In genomic region chr2:217988014-217988839, GRCh38 we compare ENCODE assay signal across 8 cellular contexts. TPM values are rescaled to one million over a fixed set of nuclear protein-coding genes. Genes with fewer than 3 reads are reported as not detected.
DNase-seq lines count a peak whose midpoint lies in the region; ATAC-seq and TF ChIP-seq lines count a peak whose summit lies in the region.

No MANE protein-coding gene starts in this region.

- H2AFZ ChIP-seq in PC-9: no peak overlapping the region
- no peak overlapping the region for H2AFZ ChIP-seq in neural progenitor cell (replicated peaks)

- ATAC-seq in gastroesophageal sphincter (peak; percentile 85), HG02571 (IDR thresholded peaks at IDR 0.05; ENCODE audit: unreplicated experiment) (no peak)

- peaks cover 11% of the 10 kb centered on the region for H3K4me1 Mint-ChIP-seq in neural progenitor cell

- H3K9ac ChIP-seq in neural progenitor cell: no peak overlapping the region

- H4K20me1 ChIP-seq in PC-9 (ENCODE audit: insufficient read depth) (no peaks in the 10 kb centered on the region), neural progenitor cell (ENCODE audit: low read depth) (no peaks in the 10 kb centered on the region)

- intact Hi-C loops in PC-9 (cut with micrococcal nuclease; ENCODE audit: unreplicated experiment): loop anchor here (1.0 kb wide), 5 partner anchors 44 to 203 kb away; no protein-coding TSS in a partner anchor

- H3K9me3 ChIP-seq in PC-9 (ENCODE audit: insufficient read depth, low read depth) (no peaks in the 10 kb centered on the region), gastroesophageal sphincter (no peaks in the 10 kb centered on the region), neural progenitor cell (ENCODE audit: low read depth) (no peaks in the 10 kb centered on the region)

- no peak for TF ChIP-seq EP300 in gastroesophageal sphincter (IDR thresholded peaks at IDR 0.05)

- no peaks in the 10 kb centered on the region for H3K27me3 ChIP-seq in HL-60 (ENCODE audit: insufficient read depth, poor library complexity, severe bottlenecking)
- no peaks in the 10 kb centered on the region for H3K27me3 ChIP-seq in PC-9 (ENCODE audit: insufficient read depth, low read depth)
- no peaks in the 10 kb centered on the region for H3K27me3 ChIP-seq in gastroesophageal sphincter
- H3K27me3 ChIP-seq in neural progenitor cell: peaks cover 13% of the 10 kb centered on the region

- TF ChIP-seq CTCF in HL-60 (IDR thresholded peaks at IDR 0.05; ENCODE audit: insufficient read depth, low read length): peak; percentile 80
- peak; percentile 86 for TF ChIP-seq CTCF in PC-9 (conservative IDR thresholded peaks at IDR 0.05)
- TF ChIP-seq CTCF in gastroesophageal sphincter (IDR thresholded peaks at IDR 0.05): peak; percentile 83 to 95 (median 94)
- TF ChIP-seq CTCF in neural progenitor cell (IDR thresholded peaks at IDR 0.05): peak; percentile 86

- H3K36me3 ChIP-seq in PC-9 (ENCODE audit: low read depth): no peaks in the 10 kb centered on the region
- no peaks in the 10 kb centered on the region for H3K36me3 ChIP-seq in gastroesophageal sphincter
- H3K36me3 ChIP-seq in neural progenitor cell: no peaks in the 10 kb centered on the region

- H3K27ac Mint-ChIP-seq in neural progenitor cell: no peak overlapping the region

- H3K4me3 ChIP-seq in HL-60 (replicated peaks; ENCODE audit: insufficient read depth, low read length) (no peak overlapping the region), PC-9 (no peak overlapping the region; the same call in 1 of the 2 replicates), gastroesophageal sphincter (peak overlapping the region in 1 of 2 donors; percentile 21), neural progenitor cell (no peak overlapping the region)

- no peaks in the 10 kb centered on the region for H3K9me3 Mint-ChIP-seq in neural progenitor cell

- DNase-seq in G401 (ENCODE audit: low spot score) (peak; percentile 42), HL-60 (ENCODE audit: low read depth in 1 of 2, low spot score in 1 of 2) (peak; percentile 38 to 68), PC-9 (peak; percentile 90 to 93), neural progenitor cell (ENCODE audit: low spot score) (peak; percentile 86), superior temporal gyrus (ENCODE audit: extremely low spot score) (peak; percentile 92)
- DNase-seq in activated T-helper 9 cell treated with anti-CD3 and anti-CD28 coated beads, Interleukin-2, amount 50 U/mL, for 16 hours (ENCODE audit: low read depth): peak; percentile 21

- H3K4me2 ChIP-seq in PC-9 (peak overlapping the region; percentile 67), neural progenitor cell (no peak overlapping the region)

- 3% methylated on average over 10 of the region's 13 CpGs; no CpG with 5 or more reads in 1 of the 2 donors for WGBS in gastroesophageal sphincter (ENCODE audit: low coverage in 1 of 2), 2 donors

- H3F3A ChIP-seq in PC-9 (ENCODE audit: insufficient read depth, low read depth) (peaks cover 11% of the 10 kb centered on the region; the same call in 1 of the 2 replicates), neural progenitor cell (ENCODE audit: low read depth) (no peaks in the 10 kb centered on the region)

- no peaks in the 10 kb centered on the region for H3K27me3 Mint-ChIP-seq in neural progenitor cell (ENCODE audit: insufficient read depth, low read depth)

- peaks cover 18% of the 10 kb centered on the region for H3K4me1 ChIP-seq in PC-9 (replicated peaks; ENCODE audit: insufficient read depth)
- H3K4me1 ChIP-seq in gastroesophageal sphincter: peaks cover 0 to 35% (median 19%) of the 10 kb centered on the region in 3 donors
- H3K4me1 ChIP-seq in neural progenitor cell: no peaks in the 10 kb centered on the region

- H3K4me3 Mint-ChIP-seq in neural progenitor cell: no peak overlapping the region

- H3K9me2 ChIP-seq in PC-9 (ENCODE audit: insufficient read depth): no peaks in the 10 kb centered on the region

- H3K36me3 Mint-ChIP-seq in neural progenitor cell: no peaks in the 10 kb centered on the region

- H3K79me2 ChIP-seq in PC-9 (ENCODE audit: low read depth): no peaks in the 10 kb centered on the region
- H3K79me2 ChIP-seq in neural progenitor cell (ENCODE audit: low read depth): no peaks in the 10 kb centered on the region

- in situ Hi-C loops in G401 (cut with HindIII; ENCODE audit: low sequenced_read_pairs): loop anchor here (10.0 kb wide), 1 partner anchor 203 kb away; no protein-coding TSS in a partner anchor

- POLR2A ChIA-PET in PC-9 (lab: Charles Lee; ENCODE audit: unreplicated experiment): no interaction called here

- no TSS peak for BruUV-seq in PC-9 (replicated peaks; lab: Mats Ljungman, UMichigan)

- no peak overlapping the region for H3K27ac ChIP-seq in HL-60 (replicated peaks)
- peak overlapping the region; percentile 79 for H3K27ac ChIP-seq in PC-9
- peak overlapping the region in 3 of 4 donors; percentile 66 to 76 (median 75) for H3K27ac ChIP-seq in gastroesophageal sphincter
- no peak overlapping the region for H3K27ac ChIP-seq in neural progenitor cell

- CTCF ChIA-PET in PC-9 (lab: Charles Lee): interaction anchor here (0.6 to 1.0 kb wide), 6 partner anchors 8 to 202 kb away, joined by 3 to 4 read pairs (median 3); no protein-coding TSS in a partner anchor

- no peak for TF ChIP-seq POLR2A in gastroesophageal sphincter (IDR thresholded peaks at IDR 0.05)

RNA-seq across cellular contexts. Expression of gene TNS1, which starts 14.6 kb away (rescaled TPM):
- 0.37 TPM in 1 of 2 replicates, not detected in the other for total RNA-seq in G401 (2014; rRNA removed; shearing (Covaris generic))
- total RNA-seq in PC-9 (2021) (5.5 and 6.0 TPM in 2 replicates), gastroesophageal sphincter (1,000 to 10,000 TPM in 3 of 4 donors, 100 to 1,000 TPM in 1; 825 to 2,193 (median 1,462) TPM), neural progenitor cell (ENCODE audit: low replicate concordance) (0.24 and 2.3 TPM in 2 replicates)

Comparison
In these comparisons a context has a peak if more than half of its experiments do, and no peak if none do; other contexts are left out.
1. DNase-seq: peak in every context shown above with its lines; median percentile 92 in superior temporal gyrus; 92 in PC-9; 86 in neural progenitor cell; 53 in HL-60; 42 in G401; 21 in activated T-helper 9 cell treated with anti-CD3 and anti-CD28 coated beads, Interleukin-2, amount 50 U/mL, for 16 hours.
2. H3K27ac ChIP-seq: peak in PC-9 (single experiment) and gastroesophageal sphincter (3 of 4); none in HL-60 (single experiment) and neural progenitor cell (single experiment).
3. RNA of gene TNS1, which starts 14.6 kb away (total RNA-seq): 825 to 2,193 TPM in gastroesophageal sphincter; 5.5 to 6.0 TPM in PC-9, 0.24 to 2.3 TPM in neural progenitor cell and 0.37 TPM in G401; every median in the first group is over 100 times any median in the second.
4. Peak in every context shown above with its lines, with median percentiles within 50 percentile points of each other: CTCF ChIP-seq.